In the genomic region with DNA sequence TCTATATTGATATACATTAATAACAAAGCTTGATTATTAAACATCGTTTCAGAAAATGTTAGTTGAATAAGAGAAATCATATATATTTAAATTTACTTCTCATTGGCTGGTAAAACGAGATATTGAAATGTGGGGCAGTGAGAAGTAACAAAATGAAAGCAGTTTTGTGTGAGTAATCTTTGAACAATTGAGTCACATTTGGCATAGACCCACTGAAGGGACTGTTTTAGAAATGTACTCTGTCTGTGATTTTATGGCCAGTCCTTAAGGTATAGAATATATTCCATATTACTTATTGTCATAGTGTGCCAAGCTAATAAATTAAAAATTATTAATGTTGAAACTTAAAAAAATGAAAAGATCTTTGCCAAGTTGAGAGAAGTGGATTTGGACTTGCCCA, we compare ENCODE assay signal across 19 cellular contexts.
"Had no signal": no experiment of that assay in that cellular context is flagged by ENCODE, and none has a peak within 500 bp of the region (broad histone marks: within the 10 kb centered on the region; RNA-seq: fewer than 3 reads in every experiment).

No MANE protein-coding gene starts in this region.

- H3K9ac ChIP-seq: neural progenitor cell had no signal

- H3K9me3 ChIP-seq: colonic mucosa, prostate gland, transverse colon, upper lobe of right lung had no signal

- H3K27ac ChIP-seq: colonic mucosa, epithelial cell of prostate, neural progenitor cell, prostate gland, sigmoid colon, skin epidermis, spleen, transverse colon, upper lobe of right lung, uterus had no signal

- H3K27me3 ChIP-seq: colonic mucosa, neural progenitor cell, sigmoid colon, spleen, transverse colon, upper lobe of right lung, uterus had no signal

- H3K4me1 ChIP-seq: colonic mucosa, neural progenitor cell, prostate gland, sigmoid colon, spleen, transverse colon, upper lobe of right lung, uterus had no signal

- H3K36me3 ChIP-seq: colonic mucosa, neural progenitor cell, prostate gland, sigmoid colon, spleen, transverse colon, upper lobe of right lung, uterus had no signal

- H3K4me3 ChIP-seq: colonic mucosa, lung, neural progenitor cell, prostate gland, sigmoid colon, skin epidermis, spleen, transverse colon, upper lobe of right lung, uterus had no signal

- DNase-seq: colonic mucosa; effector CD8-positive, alpha-beta T cell; endodermal cell; head of caudate nucleus; mesendoderm; midbrain; naive thymus-derived CD4-positive, alpha-beta T cell; right cardiac atrium; sigmoid colon; spleen; stimulated activated CD4-positive, alpha-beta T cell treated with anti-CD3 and anti-CD28 coated beads, Interleukin-4, amount 100 ng/mL, for 4 hours; transverse colon; upper lobe of right lung; uterus had no signal
